Comparison of ENCODE assay signal across 31 cellular contexts in genomic region chr15:68378595-68378994, GRCh38.
"Had no signal": no experiment of that assay in that cellular context is flagged by ENCODE, and none has a peak within 500 bp of the region (broad histone marks: within the 10 kb centered on the region; RNA-seq: fewer than 3 reads in every experiment).

No MANE protein-coding gene starts in this region.

- FAIRE-seq: endometrium had no signal

- H3K9me3 ChIP-seq: breast epithelium, colonic mucosa, esophagus squamous epithelium, heart right ventricle, left lung, right lobe of liver, upper lobe of left lung, vagina had no signal

- H3K4me3 Mint-ChIP-seq: activated CD4-positive, alpha-beta T cell treated with anti-CD3 and anti-CD28 coated beads, Interleukin-2, amount 10 ng/mL, durations not matched to agents 7 days and 5 days; activated CD8-positive, alpha-beta T cell treated with anti-CD3 and anti-CD28 coated beads, Interleukin-2, amount 10 ng/mL, durations not matched to agents 7 days and 5 days; central memory CD8-positive, alpha-beta T cell; nephron; stimulated activated memory B cell treated with anti-CD40 and anti-IgM and Interleukin-4, amounts not matched to agents 10 μg/mL and 1 μg/mL and 100 μg/mL, for 72 hours; stimulated activated naive CD8-positive, alpha-beta T cell treated with anti-CD3 and anti-CD28 coated beads, Interleukin-15, amount 100 ng/mL, for 72 hours; WTC11 had no signal

- H3K4me3 ChIP-seq: breast epithelium, colonic mucosa, esophagus squamous epithelium, heart right ventricle, left lung, lung, right lobe of liver, skin epidermis, upper lobe of left lung, vagina had no signal

- H3K27ac Mint-ChIP-seq: stimulated activated memory B cell treated with anti-CD40 and anti-IgM and Interleukin-4, amounts not matched to agents 10 μg/mL and 1 μg/mL and 100 μg/mL, for 72 hours; WTC11 had no signal

- ATAC-seq: activated CD8-positive, alpha-beta T cell treated with anti-CD3 and anti-CD28 coated beads, Interleukin-2, amount 10 ng/mL, durations not matched to agents 7 days and 5 days; heart right ventricle; left lung; right lobe of liver; stimulated activated memory B cell treated with anti-CD40 and anti-IgM and Interleukin-4, amounts not matched to agents 10 μg/mL and 1 μg/mL and 100 μg/mL, for 72 hours; stimulated activated naive CD8-positive, alpha-beta T cell treated with anti-CD3 and anti-CD28 coated beads, Interleukin-15, amount 100 ng/mL, for 72 hours; WTC11 had no signal

- DNase-seq: activated CD4-positive, alpha-beta T cell treated with anti-CD3 and anti-CD28 coated beads for 1 hour; activated CD4-positive, alpha-beta T cell treated with anti-CD3 and anti-CD28 coated beads, Interleukin-2, amount 10 ng/mL, durations not matched to agents 7 days and 5 days; activated gamma-delta T cell treated with Interleukin-2 at 50 U/mL for 16 hours; activated naive CD4-positive, alpha-beta T cell treated with anti-CD3 and anti-CD28 coated beads, Interleukin-2, amount 50 U/mL, for 16 hours; colonic mucosa; effector CD8-positive, alpha-beta T cell; esophagus squamous epithelium; foreskin melanocyte; heart right ventricle; kidney glomerular epithelial cell; mesendoderm; right lobe of liver; stimulated activated CD4-positive, alpha-beta T cell treated with anti-CD3 and anti-CD28 coated beads, Interleukin-12 subunit alpha, Interleukin-12 subunit beta, amount 100 ng/mL, for 4 hours; stimulated activated CD4-positive, alpha-beta T cell treated with anti-CD3 and anti-CD28 coated beads, Interleukin-4, amount 100 ng/mL, for 24 hours; stimulated activated CD8-positive, alpha-beta memory T cell treated with anti-CD3 and anti-CD28 coated beads, Interleukin-4, amount 100 ng/mL, for 48 hours; stimulated activated naive CD8-positive, alpha-beta T cell treated with anti-CD3 and anti-CD28 coated beads, Interleukin-15, amount 100 ng/mL, for 72 hours; substantia nigra; T-helper 2 cell; upper lobe of left lung had no signal

- H3K36me3 ChIP-seq: breast epithelium, colonic mucosa, esophagus squamous epithelium, heart right ventricle, left lung, right lobe of liver, upper lobe of left lung, vagina had no signal

- H3K9me3 Mint-ChIP-seq: central memory CD8-positive, alpha-beta T cell; nephron; stimulated activated memory B cell treated with anti-CD40 and anti-IgM and Interleukin-4, amounts not matched to agents 10 μg/mL and 1 μg/mL and 100 μg/mL, for 72 hours; stimulated activated naive CD8-positive, alpha-beta T cell treated with anti-CD3 and anti-CD28 coated beads, Interleukin-15, amount 100 ng/mL, for 72 hours had no signal

- H3K4me1 ChIP-seq: breast epithelium, colonic mucosa, esophagus squamous epithelium, left lung, right lobe of liver, upper lobe of left lung had no signal

- H3K36me3 Mint-ChIP-seq: stimulated activated memory B cell treated with anti-CD40 and anti-IgM and Interleukin-4, amounts not matched to agents 10 μg/mL and 1 μg/mL and 100 μg/mL, for 72 hours; WTC11 had no signal

- H3K27ac ChIP-seq: breast epithelium, colonic mucosa, epithelial cell of prostate, esophagus squamous epithelium, heart right ventricle, left lung, right lobe of liver, skin epidermis, upper lobe of left lung, vagina had no signal

- H3K4me1 Mint-ChIP-seq: central memory CD8-positive, alpha-beta T cell; stimulated activated memory B cell treated with anti-CD40 and anti-IgM and Interleukin-4, amounts not matched to agents 10 μg/mL and 1 μg/mL and 100 μg/mL, for 72 hours; WTC11 had no signal

- H3K27me3 Mint-ChIP-seq: activated CD4-positive, alpha-beta T cell treated with anti-CD3 and anti-CD28 coated beads, Interleukin-2, amount 10 ng/mL, durations not matched to agents 7 days and 5 days; central memory CD8-positive, alpha-beta T cell; stimulated activated naive CD8-positive, alpha-beta T cell treated with anti-CD3 and anti-CD28 coated beads, Interleukin-15, amount 100 ng/mL, for 72 hours had no signal

- H3K27me3 ChIP-seq: breast epithelium, colonic mucosa, esophagus squamous epithelium, heart right ventricle, left lung, right lobe of liver, upper lobe of left lung, vagina had no signal
